ENCODE assay signal across 16 cellular contexts in genomic region chr19:51066393-51066792, GRCh38. TPM values are rescaled to one million over a fixed set of nuclear protein-coding genes. Genes with fewer than 3 reads are reported as not detected.
DNase-seq lines count a peak whose midpoint lies in the region; ATAC-seq and TF ChIP-seq lines count a peak whose summit lies in the region.
"Had no signal": no experiment of that assay in that cellular context is flagged by ENCODE, and none has a peak within 500 bp of the region (broad histone marks: within the 10 kb centered on the region; RNA-seq: fewer than 3 reads in every experiment).

No MANE protein-coding gene starts in this region.

- H3K79me2 ChIP-seq in GM23338 (replicated peaks; ENCODE audit: insufficient read depth) = no peaks in the 10 kb centered on the region

- H3K9me3 ChIP-seq in HEK293 (ENCODE audit: control insufficient read depth, insufficient read depth, low read depth, low read length) (no peaks in the 10 kb centered on the region), esophagus (ENCODE audit: control insufficient read depth in 2 of 2, insufficient read depth in 1 of 2, low read depth in 1 of 2, low read length in 1 of 2) (peaks cover 0 to 3% of the 10 kb centered on the region in 2 donors), WERI-Rb-1 (ENCODE audit: severe bottlenecking) (peaks cover 4% of the 10 kb centered on the region)
- H3K9me3 ChIP-seq: A549, Caco-2 had no signal

- H3K4me3 Mint-ChIP-seq in GM23338 (no peak overlapping the region), type B pancreatic cell (peak overlapping the region; percentile 27)

- H3K4me3 ChIP-seq in GM23338 (no peak overlapping the region), HEK293 (ENCODE audit: low read depth, low read length) (no peak overlapping the region), esophagus (ENCODE audit: low read depth in 1 of 2, low read length in 2 of 2) (no peak overlapping the region), WERI-Rb-1 (ENCODE audit: low read depth, low read length) (no peak overlapping the region)
- H3K4me3 ChIP-seq: A549 had no signal

- DNase-seq in GM23338 (ENCODE audit: low spot score) = no peak
- DNase-seq in type B pancreatic cell (ENCODE audit: extremely low spot score, unreplicated experiment) = no peak
- DNase-seq in NCI-H526 treated with DMSO at 0.1 percent for 48 hours (lab: John Stamatoyannopoulos, UW) = no peak
- DNase-seq in NCI-H1436 (lab: John Stamatoyannopoulos, UW) = no peak
- DNase-seq in WERI-Rb-1 = no peak
- DNase-seq: Caco-2; CD8-positive, alpha-beta memory T cell; DND-41; GDM1; HCEC 1CT had no signal

- H3K27ac Mint-ChIP-seq in GM23338 = no peak overlapping the region
- H3K27ac Mint-ChIP-seq in type B pancreatic cell = no peak overlapping the region
- H3K27ac Mint-ChIP-seq: CD8-positive, alpha-beta memory T cell had no signal

- H2AFZ ChIP-seq in GM23338 = no peak overlapping the region; the same call in 1 of the 2 replicates

- peak overlapping the region; percentile 92; the same call in 1 of the 2 replicates for H3K4me2 ChIP-seq in GM23338
- H3K4me2 ChIP-seq: A549 had no signal

- H4K20me1 ChIP-seq in GM23338 (replicated peaks; ENCODE audit: insufficient read depth) = no peaks in the 10 kb centered on the region

- CTCF ChIA-PET in HEK293 (lab: Yijun Ruan, JAX) = interaction anchor here (1.1 to 1.3 kb wide), 2 partner anchors 14 to 29 kb away, joined by 6 read pairs; no protein-coding TSS in a partner anchor

- peaks cover 23% of the 10 kb centered on the region for H3K9me2 ChIP-seq in GM23338 (ENCODE audit: insufficient read depth)

- H3F3A ChIP-seq in GM23338 (replicated peaks; ENCODE audit: low read depth) = no peaks in the 10 kb centered on the region

- H3K36me3 Mint-ChIP-seq in GM23338 (ENCODE audit: low read depth) = no peaks in the 10 kb centered on the region
- H3K36me3 Mint-ChIP-seq in type B pancreatic cell = no peaks in the 10 kb centered on the region

- peaks cover 11% of the 10 kb centered on the region; the same call in 1 of the 2 replicates for H3K4me1 ChIP-seq in GM23338 (ENCODE audit: insufficient read depth)
- no peaks in the 10 kb centered on the region for H3K4me1 ChIP-seq in HEK293 (ENCODE audit: control insufficient read depth, insufficient read depth, low read length)
- H3K4me1 ChIP-seq in esophagus (ENCODE audit: control insufficient read depth in 2 of 2, insufficient read depth in 2 of 2, low read length in 1 of 2) = peaks cover 2 to 26% of the 10 kb centered on the region in 2 donors
- H3K4me1 ChIP-seq: Caco-2 had no signal

- POLR2A ChIA-PET in HEK293 (lab: Yijun Ruan, JAX) = no interaction called here

- H3K27ac ChIP-seq in GM23338 (ENCODE audit: low read depth) (no peak overlapping the region), HEK293 (ENCODE audit: extremely low read depth, low read depth, low read length) (no peak overlapping the region), esophagus (ENCODE audit: low read depth in 2 of 2, low read length in 1 of 2) (peak overlapping the region; percentile 88 to 91), WERI-Rb-1 (no peak overlapping the region)
- H3K27ac ChIP-seq: A549, HL-60 had no signal

- H3K9me3 Mint-ChIP-seq in GM23338 = no peaks in the 10 kb centered on the region; the same call in 1 of the 3 replicates
- peaks cover 10% of the 10 kb centered on the region for H3K9me3 Mint-ChIP-seq in type B pancreatic cell

- no peaks in the 10 kb centered on the region; the same call in 1 of the 2 replicates for H3K36me3 ChIP-seq in GM23338 (ENCODE audit: insufficient read depth)
- no peaks in the 10 kb centered on the region for H3K36me3 ChIP-seq in HEK293 (ENCODE audit: control insufficient read depth in 2 of 2, insufficient read depth in 1 of 2, low read length in 2 of 2)
- H3K36me3 ChIP-seq in esophagus (ENCODE audit: control insufficient read depth in 2 of 2, insufficient read depth in 2 of 2, low read length in 1 of 2) = no peaks in the 10 kb centered on the region
- no peaks in the 10 kb centered on the region for H3K36me3 ChIP-seq in WERI-Rb-1

- H3K4me1 Mint-ChIP-seq in GM23338 (peaks cover 7% of the 10 kb centered on the region), type B pancreatic cell (ENCODE audit: unreplicated experiment) (no peaks in the 10 kb centered on the region)

- TF ChIP-seq CTCF in GM23338 (conservative IDR thresholded peaks at IDR 0.05; ENCODE audit: low read depth in 2 of 2) (no peak), HEK293 (tag by site-specific recombination; IDR thresholded peaks at IDR 0.05) (no peak), type B pancreatic cell (conservative IDR thresholded peaks at IDR 0.05) (no peak), WERI-Rb-1 (IDR thresholded peaks at IDR 0.05; ENCODE audit: low read depth, low read length) (no peak)

- ATAC-seq in GM23338 = no peak
- ATAC-seq: A549 had no signal

- H3K27me3 ChIP-seq in GM23338 (ENCODE audit: insufficient read depth) (no peaks in the 10 kb centered on the region), esophagus (ENCODE audit: control insufficient read depth in 1 of 2, insufficient read depth in 2 of 2, low read length in 2 of 2) (no peaks in the 10 kb centered on the region), WERI-Rb-1 (ENCODE audit: insufficient read depth, low read depth, severe bottlenecking) (peaks cover 84% of the 10 kb centered on the region)

- WGBS in esophagus, 2 donors = 53 to 55% methylated on average over 5 of the region's 5 CpGs

- no peaks in the 10 kb centered on the region for H3K27me3 Mint-ChIP-seq in GM23338 (ENCODE audit: insufficient read depth, low read depth, poor library complexity)
- H3K27me3 Mint-ChIP-seq in type B pancreatic cell = peaks cover 27% of the 10 kb centered on the region

TF ChIP-seq in GM23338, 12 proteins besides CTCF, POLR2A, EP300 and RAD21 (continues in another document):
- no peak for TF ChIP-seq ZNF331 (CRISPR knock-in tag; IDR thresholded peaks at IDR 0.05; ENCODE audit: low read depth)

TF ChIP-seq in HEK293, 187 proteins besides CTCF, POLR2A, EP300 and RAD21:
- TF ChIP-seq EGR2 (tag by site-specific recombination; IDR thresholded peaks at IDR 0.05; ENCODE audit: low read depth) (peak; percentile 43), KLF1 (tag by site-specific recombination; IDR thresholded peaks at IDR 0.05) (peak; percentile 81), ZNF239 (tag by site-specific recombination; IDR thresholded peaks at IDR 0.05) (no peak), REPIN1 (tag by site-specific recombination; IDR thresholded peaks at IDR 0.05; ENCODE audit: low read depth) (no peak), ZFHX2 (tag by site-specific recombination; conservative IDR thresholded peaks at IDR 0.05) (peak; percentile 22; the same call in 1 of the 2 replicates)

RNA-seq across cellular contexts. Expression of gene KLK13, which starts 1.5 kb away (rescaled TPM):
- 1.1 and 5.7 TPM in 2 replicates for total RNA-seq in GM23338 (2014; rRNA removed; shearing (Covaris generic))
- polyA plus RNA-seq in GM23338 (2016; fragmentation: Nextera tagmentation; extraction: Ambion mirVana) (3.6 and 4.5 TPM in 2 replicates), esophagus (1,000 to 10,000 TPM in 1 of 2 donors, 100 to 1,000 TPM in 1; 406 to 1,038 TPM)
- total RNA-seq in type B pancreatic cell (ENCODE audit: low replicate concordance) = 1.5 and 4.7 TPM in 2 replicates
- total RNA-seq: Caco-2; CD8-positive, alpha-beta memory T cell had no signal
- polyA plus RNA-seq: A549; BJ; CD8-positive, alpha-beta memory T cell had no signal

RNA-seq across cellular contexts. Expression of gene KLK14, which starts 16.3 kb away (rescaled TPM):
- not detected in 2 replicates for total RNA-seq in GM23338 (2014; rRNA removed; shearing (Covaris generic))
- 0.42 and 0.52 TPM in 2 replicates for polyA plus RNA-seq in GM23338 (2016; fragmentation: Nextera tagmentation; extraction: Ambion mirVana)
- under 1 TPM; 0.09 to 0.31 TPM for polyA plus RNA-seq in esophagus
- 0.29 and 0.43 TPM in 2 replicates for total RNA-seq in type B pancreatic cell (ENCODE audit: low replicate concordance)
- total RNA-seq: Caco-2 had no signal
- polyA plus RNA-seq: CD8-positive, alpha-beta memory T cell had no signal

RNA-seq across cellular contexts. Expression of gene KLK12, which starts 31.6 kb away (rescaled TPM):
- total RNA-seq in GM23338 (2014; rRNA removed; shearing (Covaris generic)) = not detected in 2 replicates
- polyA plus RNA-seq in GM23338 (2016; fragmentation: Nextera tagmentation; extraction: Ambion mirVana) (not detected in 2 replicates), esophagus (100 to 1,000 TPM in 1 of 2 donors, 10 to 100 TPM in 1; 12.4 to 427 TPM)
- 0.83 and 1.6 TPM in 2 replicates for total RNA-seq in type B pancreatic cell (ENCODE audit: low replicate concordance)
- total RNA-seq: Caco-2; CD8-positive, alpha-beta memory T cell; H1 had no signal
- polyA plus RNA-seq: A549; BJ; CD8-positive, alpha-beta memory T cell had no signal

RNA-seq across cellular contexts. Expression of gene KLK11, which starts 40.0 kb away (rescaled TPM):
- total RNA-seq in GM23338 (2014; rRNA removed; shearing (Covaris generic)) = not detected in 2 replicates
- polyA plus RNA-seq in GM23338 (2016; fragmentation: Nextera tagmentation; extraction: Ambion mirVana) = 0.28 TPM in 1 of 2 replicates, not detected in the other
- polyA plus RNA-seq in esophagus = 100 to 1,000 TPM; 168 to 345 TPM
- 1.3 and 1.4 TPM in 2 replicates for total RNA-seq in type B pancreatic cell (ENCODE audit: low replicate concordance)
- total RNA-seq: Caco-2; CD8-positive, alpha-beta memory T cell; H1 had no signal
- polyA plus RNA-seq: A549; BJ; CD8-positive, alpha-beta memory T cell had no signal

RNA-seq across cellular contexts. Expression of gene CTU1, which starts 41.8 kb away (rescaled TPM):
- 15.6 and 18.8 TPM in 2 replicates for total RNA-seq in GM23338 (2014; rRNA removed; shearing (Covaris generic))
- polyA plus RNA-seq in GM23338 (2016; fragmentation: Nextera tagmentation; extraction: Ambion mirVana) (3.7 and 11.0 TPM in 2 replicates), esophagus (1 to 10 TPM; 3.3 TPM)
- 8.4 and 9.3 TPM in 2 replicates for total RNA-seq in type B pancreatic cell (ENCODE audit: low replicate concordance)

Comparison
In these comparisons a context has a peak if more than half of its experiments do, and no peak if none do; other contexts are left out.
1. H3K27ac ChIP-seq: peak in esophagus (2 of 2); none in GM23338 (single experiment), HEK293 (single experiment) and WERI-Rb-1 (single experiment).